Comparison of ENCODE assay signal across 8 cellular contexts in genomic region chr4:103076777-103077347, GRCh38. TPM values are rescaled to one million over a fixed set of nuclear protein-coding genes. Genes with fewer than 3 reads are reported as not detected.
A peak's percentile ranks its signal among the peaks of the same experiment; 100 is the strongest.
DNase-seq lines count a peak whose midpoint lies in the region; ATAC-seq lines count a peak whose summit lies in the region.

No MANE protein-coding gene starts in this region.

- H3K4me3 Mint-ChIP-seq in naive thymus-derived CD4-positive, alpha-beta T cell: peak overlapping the region; percentile 77 to 96 (median 86)

- H3K9me3 ChIP-seq in naive thymus-derived CD4-positive, alpha-beta T cell (ENCODE audit: control insufficient read depth in 2 of 3, low read length in 3 of 3): no peaks in the 10 kb centered on the region

- intact Hi-C loops in naive thymus-derived CD4-positive, alpha-beta T cell (cut with micrococcal nuclease): loop anchor here (1.0 to 5.0 kb wide), 12 partner anchors 22 to 1730 kb away; partner anchors contain the start of genes BDH2 (in 2 of the 2), CISD2 (in 2 of the 2), MANBA (in 2 of the 2) and SLC39A8 (in 2 of the 2)
- intact Hi-C loops in left colon (cut with DNase I, micrococcal nuclease): no loop called here

- DNase-seq in NCI-H82 (lab: John Stamatoyannopoulos, UW) (peak; percentile 51), NCI-H82 treated with DMSO at 0.1 percent for 48 hours (lab: John Stamatoyannopoulos, UW; ENCODE audit: unreplicated experiment) (no peak), H4 (ENCODE audit: low spot score) (peak; percentile 15), NCI-H446 treated with DMSO at 0.1 percent for 48 hours (lab: John Stamatoyannopoulos, UW) (peak; percentile 28), cerebellar cortex (ENCODE audit: low spot score) (peak; percentile 69), left colon (no peak), retina (no peak)
- DNase-seq in naive thymus-derived CD4-positive, alpha-beta T cell: no peak

- no peaks in the 10 kb centered on the region for H3K27me3 Mint-ChIP-seq in naive thymus-derived CD4-positive, alpha-beta T cell

- H3K4me1 ChIP-seq in naive thymus-derived CD4-positive, alpha-beta T cell (ENCODE audit: control insufficient read depth in 2 of 2, insufficient read depth in 2 of 2, low read length in 2 of 2): peaks cover 10 to 17% of the 10 kb centered on the region in 2 donors

- no peaks in the 10 kb centered on the region for H3K9me3 Mint-ChIP-seq in naive thymus-derived CD4-positive, alpha-beta T cell

- CTCF ChIA-PET in naive thymus-derived CD4-positive, alpha-beta T cell (lab: Charles Lee): interaction anchor here (0.6 kb wide), 1 partner anchor 13 kb away, joined by 3 read pairs; no protein-coding TSS in a partner anchor

- H3K36me3 ChIP-seq in naive thymus-derived CD4-positive, alpha-beta T cell (ENCODE audit: control insufficient read depth in 2 of 3, insufficient read depth in 3 of 3, low read length in 3 of 3): no peaks in the 10 kb centered on the region

- no peaks in the 10 kb centered on the region for H3K27me3 ChIP-seq in naive thymus-derived CD4-positive, alpha-beta T cell (ENCODE audit: control insufficient read depth in 2 of 2, insufficient read depth in 2 of 2, low read length in 2 of 2)

- H3K36me3 Mint-ChIP-seq in naive thymus-derived CD4-positive, alpha-beta T cell: peaks cover 3 to 22% (median 10%) of the 10 kb centered on the region in 5 donors

- peak overlapping the region; percentile 74 for H3K4me3 ChIP-seq in naive thymus-derived CD4-positive, alpha-beta T cell (ENCODE audit: low read length)

- POLR2A ChIA-PET in naive thymus-derived CD4-positive, alpha-beta T cell (lab: Charles Lee): interaction anchor here (0.5 to 3.2 kb wide), 10 partner anchors 10 to 508 kb away, joined by 3 to 21 read pairs (median 5); partner anchors contain the start of genes BDH2, CISD2, SLC9B1 and UBE2D3

- peak overlapping the region; percentile 87 for H3K27ac ChIP-seq in naive thymus-derived CD4-positive, alpha-beta T cell (ENCODE audit: low read depth, low read length)

- peak; percentile 59 for ATAC-seq in naive thymus-derived CD4-positive, alpha-beta T cell
- no peak for ATAC-seq in left colon

- H3K4me1 Mint-ChIP-seq in naive thymus-derived CD4-positive, alpha-beta T cell: peaks cover 23 to 54% (median 47%) of the 10 kb centered on the region in 7 donors

- H3K27ac Mint-ChIP-seq in naive thymus-derived CD4-positive, alpha-beta T cell: peak overlapping the region; percentile 86 to 97 (median 94)

RNA-seq across cellular contexts. Expression of gene SLC9B2, which starts 0.3 kb away (rescaled TPM):
- 13.5 and 13.8 TPM in 2 replicates for total RNA-seq in H4 (2014; rRNA removed; shearing (Covaris generic))
- 10 to 100 TPM; 15.9 to 26.3 (median 20.1) TPM for total RNA-seq in naive thymus-derived CD4-positive, alpha-beta T cell
- polyA plus RNA-seq in naive thymus-derived CD4-positive, alpha-beta T cell: 10 to 100 TPM; 12.7 to 14.4 TPM
- 1 to 10 TPM; 1.2 to 3.1 TPM for total RNA-seq in left colon

RNA-seq across cellular contexts. Expression of gene BDH2, which starts 22.8 kb away (rescaled TPM):
- total RNA-seq in H4 (2014; rRNA removed; shearing (Covaris generic)): 42.0 and 49.3 TPM in 2 replicates
- 10 to 100 TPM in 4 of 5 experiments, 1 to 10 TPM in 1; 8.4 to 21.9 (median 18.5) TPM for total RNA-seq in naive thymus-derived CD4-positive, alpha-beta T cell
- 10 to 100 TPM; 33.3 to 41.0 TPM for polyA plus RNA-seq in naive thymus-derived CD4-positive, alpha-beta T cell
- total RNA-seq in left colon: 10 to 100 TPM; 28.6 to 35.4 TPM

RNA-seq across cellular contexts. Expression of gene SLC9B1, which starts 57.4 kb away (rescaled TPM):
- not detected in 2 replicates for total RNA-seq in H4 (2014; rRNA removed; shearing (Covaris generic))
- 1 to 10 TPM; 1.4 to 7.2 (median 3.9) TPM for total RNA-seq in naive thymus-derived CD4-positive, alpha-beta T cell
- polyA plus RNA-seq in naive thymus-derived CD4-positive, alpha-beta T cell: 1 to 10 TPM; 1.7 to 3.4 TPM
- total RNA-seq in left colon: under 1 TPM; 0.39 to 0.46 TPM

Comparison
In these comparisons a context has a peak if more than half of its experiments do, and no peak if none do; other contexts are left out.
1. DNase-seq: peak in NCI-H82 (single experiment), H4 (single experiment), NCI-H446 treated with DMSO at 0.1 percent for 48 hours (single experiment) and cerebellar cortex (single experiment); none in NCI-H82 treated with DMSO at 0.1 percent for 48 hours (single experiment), naive thymus-derived CD4-positive, alpha-beta T cell (0 of 9), left colon (0 of 2) and retina (single experiment).
2. intact Hi-C loops: an anchor here in naive thymus-derived CD4-positive, alpha-beta T cell (1.0 to 5.0 kb wide); none called in left colon.